In the genomic region with DNA sequence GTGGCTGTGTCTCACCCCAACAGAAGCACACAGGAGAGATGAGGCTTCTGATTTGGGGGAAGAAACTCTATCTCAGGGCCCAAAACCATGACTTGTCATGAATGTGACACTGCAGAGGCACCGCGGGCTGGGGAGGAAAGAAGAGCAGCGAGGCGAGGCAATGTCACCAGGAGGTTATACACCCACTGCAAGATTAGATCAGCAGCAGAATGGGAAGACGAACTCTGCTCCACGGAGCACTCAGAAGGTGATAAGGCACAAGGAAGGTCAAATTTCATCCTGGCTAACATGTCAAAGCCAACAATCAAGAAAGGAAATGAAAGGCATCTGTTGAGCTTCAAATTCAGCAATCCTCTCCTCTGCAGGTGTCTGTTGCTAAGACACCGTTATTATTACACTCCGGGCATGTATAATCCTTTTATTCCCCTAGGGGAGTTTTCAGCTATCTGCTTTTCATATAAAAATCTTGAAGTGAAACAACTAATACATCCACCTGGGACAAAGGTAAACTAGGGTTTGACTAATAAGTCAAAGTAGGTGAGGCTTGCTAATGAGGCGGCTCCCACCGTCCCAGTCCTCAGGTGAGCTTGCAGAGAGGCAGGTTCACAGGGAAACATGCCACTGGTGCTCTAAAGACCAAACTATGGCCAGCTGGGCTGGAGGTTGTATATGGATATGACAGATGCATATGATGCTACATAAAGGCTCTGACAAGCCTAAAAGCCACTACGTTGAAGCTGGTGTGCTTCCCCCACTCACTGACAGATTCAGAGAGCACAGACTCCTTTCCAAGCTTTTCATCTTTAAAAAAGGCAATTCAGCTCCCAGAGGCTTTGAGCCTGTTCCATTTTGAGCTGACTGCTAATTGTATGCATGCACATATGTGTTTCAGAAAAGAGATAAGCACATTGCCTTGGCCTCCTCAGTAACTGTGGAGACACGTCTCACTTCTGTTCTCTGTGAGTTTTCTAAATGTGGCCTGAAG, we compare ENCODE assay signal across 10 cellular contexts.
A peak's percentile ranks its signal among the peaks of the same experiment; 100 is the strongest.
DNase-seq lines count a peak whose midpoint lies in the region; ATAC-seq and TF ChIP-seq lines count a peak whose summit lies in the region.
"Had no signal": no experiment of that assay in that cellular context is flagged by ENCODE, and none has a peak within 500 bp of the region (broad histone marks: within the 10 kb centered on the region; RNA-seq: fewer than 3 reads in every experiment).

No MANE protein-coding gene starts in this region.

- no peak overlapping the region for H3K27ac Mint-ChIP-seq in activated naive CD8-positive, alpha-beta T cell treated with anti-CD3 and anti-CD28 coated beads, Interleukin-2, amount 50 U/mL, for 24 hours
- H3K27ac Mint-ChIP-seq in nephron progenitor cell: peak overlapping the region; percentile 2
- no peak overlapping the region for H3K27ac Mint-ChIP-seq in activated T-helper 1 cell treated with anti-CD3 and anti-CD28 coated beads, Interleukin-12 subunit alpha, Interleukin-12 subunit beta, Interleukin-2, Interleukin-4 antibody, amounts not matched to agents 30 ng/mL and 10 ng/mL and 1 ng/mL, durations not matched to agents 14 hours and 24 hours and 36 hours
- H3K27ac Mint-ChIP-seq: activated T-cell treated with anti-CD3 and anti-CD28 coated beads, Interleukin-2, amount 50 U/mL, for 24 hours had no signal

- TF ChIP-seq CTCF in nephron progenitor cell (IDR thresholded peaks at IDR 0.05): no peak

- no peaks in the 10 kb centered on the region for H3K27me3 Mint-ChIP-seq in activated naive CD8-positive, alpha-beta T cell treated with anti-CD3 and anti-CD28 coated beads, Interleukin-2, amount 50 U/mL, for 24 hours
- no peaks in the 10 kb centered on the region for H3K27me3 Mint-ChIP-seq in nephron progenitor cell (ENCODE audit: low read depth, poor library complexity)
- no peaks in the 10 kb centered on the region for H3K27me3 Mint-ChIP-seq in activated T-helper 1 cell treated with anti-CD3 and anti-CD28 coated beads, Interleukin-12 subunit alpha, Interleukin-12 subunit beta, Interleukin-2, Interleukin-4 antibody, amounts not matched to agents 30 ng/mL and 10 ng/mL and 1 ng/mL, durations not matched to agents 14 hours and 24 hours and 36 hours (ENCODE audit: insufficient read depth)
- H3K27me3 Mint-ChIP-seq: activated T-cell treated with anti-CD3 and anti-CD28 coated beads, Interleukin-2, amount 50 U/mL, for 24 hours had no signal

- ATAC-seq in activated naive CD8-positive, alpha-beta T cell treated with anti-CD3 and anti-CD28 coated beads, Interleukin-2, amount 50 U/mL, for 24 hours: peak; percentile 58
- no peak for ATAC-seq in HG03432 (IDR thresholded peaks at IDR 0.05; ENCODE audit: unreplicated experiment)

- intact Hi-C loops in activated T-helper 1 cell treated with anti-CD3 and anti-CD28 coated beads, Interleukin-12 subunit alpha, Interleukin-12 subunit beta, Interleukin-2, Interleukin-4 antibody, amounts not matched to agents 30 ng/mL and 10 ng/mL and 1 ng/mL, durations not matched to agents 14 hours and 24 hours and 36 hours (cut with micrococcal nuclease): no loop called here

- DNase-seq in DMS 273 treated with DMSO at 0.1 percent for 48 hours (lab: John Stamatoyannopoulos, UW): peak; percentile 56
- peak; percentile 69 to 85 for DNase-seq in NCI-H1930 (lab: John Stamatoyannopoulos, UW)
- no peak for DNase-seq in activated naive CD8-positive, alpha-beta T cell treated with anti-CD3 and anti-CD28 coated beads, Interleukin-2, amount 50 U/mL, for 24 hours
- DNase-seq in nephron progenitor cell: peak; percentile 9
- DNase-seq in T1000 (lab: John Stamatoyannopoulos, UW): no peak
- no peak for DNase-seq in SIG-M5 (lab: John Stamatoyannopoulos, UW)
- no peak for DNase-seq in activated T-helper 1 cell treated with anti-CD3 and anti-CD28 coated beads, Interleukin-12 subunit alpha, Interleukin-12 subunit beta, Interleukin-2, Interleukin-4 antibody, amounts not matched to agents 30 ng/mL and 10 ng/mL and 1 ng/mL, durations not matched to agents 14 hours and 24 hours and 36 hours (ENCODE audit: low spot score)
- DNase-seq: activated T-cell treated with anti-CD3 and anti-CD28 coated beads, Interleukin-2, amount 50 U/mL, for 24 hours; WERI-Rb-1 had no signal

- no peaks in the 10 kb centered on the region for H3K9me3 Mint-ChIP-seq in activated naive CD8-positive, alpha-beta T cell treated with anti-CD3 and anti-CD28 coated beads, Interleukin-2, amount 50 U/mL, for 24 hours
- H3K9me3 Mint-ChIP-seq in nephron progenitor cell: peaks cover 4% of the 10 kb centered on the region
- H3K9me3 Mint-ChIP-seq in activated T-helper 1 cell treated with anti-CD3 and anti-CD28 coated beads, Interleukin-12 subunit alpha, Interleukin-12 subunit beta, Interleukin-2, Interleukin-4 antibody, amounts not matched to agents 30 ng/mL and 10 ng/mL and 1 ng/mL, durations not matched to agents 14 hours and 24 hours and 36 hours: peaks cover 3% of the 10 kb centered on the region
- H3K9me3 Mint-ChIP-seq: activated T-cell treated with anti-CD3 and anti-CD28 coated beads, Interleukin-2, amount 50 U/mL, for 24 hours had no signal

- H3K36me3 Mint-ChIP-seq in activated naive CD8-positive, alpha-beta T cell treated with anti-CD3 and anti-CD28 coated beads, Interleukin-2, amount 50 U/mL, for 24 hours (ENCODE audit: low read depth): peaks cover 19% of the 10 kb centered on the region
- no peaks in the 10 kb centered on the region for H3K36me3 Mint-ChIP-seq in nephron progenitor cell (ENCODE audit: low read depth)
- H3K36me3 Mint-ChIP-seq in activated T-helper 1 cell treated with anti-CD3 and anti-CD28 coated beads, Interleukin-12 subunit alpha, Interleukin-12 subunit beta, Interleukin-2, Interleukin-4 antibody, amounts not matched to agents 30 ng/mL and 10 ng/mL and 1 ng/mL, durations not matched to agents 14 hours and 24 hours and 36 hours (ENCODE audit: low read depth): no peaks in the 10 kb centered on the region

- peaks cover 29% of the 10 kb centered on the region for H3K4me1 Mint-ChIP-seq in activated naive CD8-positive, alpha-beta T cell treated with anti-CD3 and anti-CD28 coated beads, Interleukin-2, amount 50 U/mL, for 24 hours
- H3K4me1 Mint-ChIP-seq in nephron progenitor cell: peaks cover 28% of the 10 kb centered on the region
- H3K4me1 Mint-ChIP-seq in activated T-helper 1 cell treated with anti-CD3 and anti-CD28 coated beads, Interleukin-12 subunit alpha, Interleukin-12 subunit beta, Interleukin-2, Interleukin-4 antibody, amounts not matched to agents 30 ng/mL and 10 ng/mL and 1 ng/mL, durations not matched to agents 14 hours and 24 hours and 36 hours (ENCODE audit: low read depth): no peaks in the 10 kb centered on the region

- no peak overlapping the region for H3K4me3 Mint-ChIP-seq in activated naive CD8-positive, alpha-beta T cell treated with anti-CD3 and anti-CD28 coated beads, Interleukin-2, amount 50 U/mL, for 24 hours
- no peak overlapping the region for H3K4me3 Mint-ChIP-seq in nephron progenitor cell
- H3K4me3 Mint-ChIP-seq in activated T-helper 1 cell treated with anti-CD3 and anti-CD28 coated beads, Interleukin-12 subunit alpha, Interleukin-12 subunit beta, Interleukin-2, Interleukin-4 antibody, amounts not matched to agents 30 ng/mL and 10 ng/mL and 1 ng/mL, durations not matched to agents 14 hours and 24 hours and 36 hours: no peak overlapping the region
- H3K4me3 Mint-ChIP-seq: activated T-cell treated with anti-CD3 and anti-CD28 coated beads, Interleukin-2, amount 50 U/mL, for 24 hours had no signal

Comparison
In these comparisons a context has a peak if more than half of its experiments do, and no peak if none do; other contexts are left out.
1. DNase-seq: peak in DMS 273 treated with DMSO at 0.1 percent for 48 hours (single experiment), NCI-H1930 (2 of 2) and nephron progenitor cell (single experiment); none in activated naive CD8-positive, alpha-beta T cell treated with anti-CD3 and anti-CD28 coated beads, Interleukin-2, amount 50 U/mL, for 24 hours (single experiment), T1000 (single experiment), SIG-M5 (single experiment) and activated T-helper 1 cell treated with anti-CD3 and anti-CD28 coated beads, Interleukin-12 subunit alpha, Interleukin-12 subunit beta, Interleukin-2, Interleukin-4 antibody, amounts not matched to agents 30 ng/mL and 10 ng/mL and 1 ng/mL, durations not matched to agents 14 hours and 24 hours and 36 hours (single experiment).